In genomic region chr19:53768401-53768800, GRCh38 we compare ENCODE assay signal across 24 cellular contexts. TPM values are rescaled to one million over a fixed set of nuclear protein-coding genes. Genes with fewer than 3 reads are reported as not detected.
DNase-seq lines count a peak whose midpoint lies in the region; ATAC-seq, FAIRE-seq and TF ChIP-seq lines count a peak whose summit lies in the region.
"Had no signal": no experiment of that assay in that cellular context is flagged by ENCODE, and none has a peak within 500 bp of the region (broad histone marks: within the 10 kb centered on the region; RNA-seq: fewer than 3 reads in every experiment).

No MANE protein-coding gene starts in this region.

- peak overlapping the region; percentile 48 for H3K27ac Mint-ChIP-seq in WTC11
- H3K27ac Mint-ChIP-seq in activated T-helper 17 cell treated with anti-CD3 and anti-CD28 coated beads, Interleukin-2, amount 50 U/mL, for 72 hours, result no peak overlapping the region
- H3K27ac Mint-ChIP-seq: CD4-positive, CD25-positive, alpha-beta regulatory T cell had no signal

- H3K36me3 ChIP-seq in H7 (replicated peaks; ENCODE audit: control insufficient read depth, insufficient read depth, low read length), result no peaks in the 10 kb centered on the region
- no peaks in the 10 kb centered on the region for H3K36me3 ChIP-seq in kidney (ENCODE audit: control insufficient read depth in 1 of 2, insufficient read depth in 2 of 2, low read length in 2 of 2)
- H3K36me3 ChIP-seq: MG63 had no signal

- H3K27me3 Mint-ChIP-seq in WTC11 (ENCODE audit: low read depth), result no peaks in the 10 kb centered on the region; the same call in 1 of the 2 replicates
- H3K27me3 Mint-ChIP-seq in activated T-helper 17 cell treated with anti-CD3 and anti-CD28 coated beads, Interleukin-2, amount 50 U/mL, for 72 hours, result peaks cover 8% of the 10 kb centered on the region
- H3K27me3 Mint-ChIP-seq: CD4-positive, CD25-positive, alpha-beta regulatory T cell had no signal

- no peak overlapping the region for H3K4me3 Mint-ChIP-seq in WTC11
- H3K4me3 Mint-ChIP-seq in activated T-helper 17 cell treated with anti-CD3 and anti-CD28 coated beads, Interleukin-2, amount 50 U/mL, for 72 hours, result no peak overlapping the region
- H3K4me3 Mint-ChIP-seq: CD4-positive, CD25-positive, alpha-beta regulatory T cell had no signal

- no peaks in the 10 kb centered on the region for H3K9me3 Mint-ChIP-seq in WTC11
- H3K9me3 Mint-ChIP-seq in activated T-helper 17 cell treated with anti-CD3 and anti-CD28 coated beads, Interleukin-2, amount 50 U/mL, for 72 hours, result no peaks in the 10 kb centered on the region

- no peaks in the 10 kb centered on the region for H3K9me3 ChIP-seq in kidney (ENCODE audit: control insufficient read depth in 1 of 2, low read length in 2 of 2)
- H3K9me3 ChIP-seq: MG63 had no signal

- peaks cover 46% of the 10 kb centered on the region for H3K4me1 Mint-ChIP-seq in WTC11
- no peaks in the 10 kb centered on the region for H3K4me1 Mint-ChIP-seq in activated T-helper 17 cell treated with anti-CD3 and anti-CD28 coated beads, Interleukin-2, amount 50 U/mL, for 72 hours

- POLR2A ChIA-PET in WTC11 (lab: Charles Lee), result interaction anchor here (1.0 kb wide), 1 partner anchor 173 kb away, joined by 3 read pairs; no protein-coding TSS in a partner anchor

- TF ChIP-seq CTCF in WTC11 (IDR thresholded peaks at IDR 0.05) (no peak), kidney (IDR thresholded peaks at IDR 0.05; ENCODE audit: borderline replicate concordance, extremely low read depth, insufficient read depth) (no peak)

- no peak for FAIRE-seq in kidney (lab: Jason Lieb, UNC)
- FAIRE-seq: GM19239, HTR-8/SVneo had no signal

- no peaks in the 10 kb centered on the region for H3K36me3 Mint-ChIP-seq in WTC11
- no peaks in the 10 kb centered on the region for H3K36me3 Mint-ChIP-seq in activated T-helper 17 cell treated with anti-CD3 and anti-CD28 coated beads, Interleukin-2, amount 50 U/mL, for 72 hours (ENCODE audit: low read depth)
- H3K36me3 Mint-ChIP-seq: CD4-positive, CD25-positive, alpha-beta regulatory T cell had no signal

- no peak overlapping the region for H3K9ac ChIP-seq in kidney (ENCODE audit: low read length in 2 of 2)

- ATAC-seq in WTC11 (peak; percentile 28), GM21825 (IDR thresholded peaks at IDR 0.05; ENCODE audit: unreplicated experiment) (no peak)
- ATAC-seq in activated T-helper 17 cell treated with anti-CD3 and anti-CD28 coated beads, Interleukin-2, amount 50 U/mL, for 72 hours (replicated peaks), result no peak
- ATAC-seq: Panc1, SK-N-SH treated with all-trans-retinoic acid at 6 μM for 48 hours had no signal

- DNase-seq in H7 (peak; percentile 38), WTC11 (ENCODE audit: low spot score) (no peak), kidney (peak; percentile 58), posterior vena cava (ENCODE audit: low spot score) (peak; percentile 68), NCI-H1694 (lab: John Stamatoyannopoulos, UW) (no peak), SHP77 (lab: John Stamatoyannopoulos, UW) (no peak)
- DNase-seq: CD4-positive, CD25-positive, alpha-beta regulatory T cell; DMS79; HCEC 1CT; Kasumi-1; MG63; NCI-H1048; NCI-H1417 treated with DMSO at 0.1 percent for 48 hours; NCI-H187 treated with DMSO at 0.1 percent for 48 hours; NCI-H226; NCI-H510A treated with DMSO at 0.1 percent for 48 hours; NCI-H774 had no signal

- no peaks in the 10 kb centered on the region for H3K27me3 ChIP-seq in H7 (ENCODE audit: control insufficient read depth, insufficient read depth, low read length)

- H3K4me3 ChIP-seq in H7 (ENCODE audit: insufficient read depth, low read depth, low read length), result no peak overlapping the region
- no peak overlapping the region for H3K4me3 ChIP-seq in kidney (ENCODE audit: low read length in 2 of 2)
- H3K4me3 ChIP-seq: MG63 had no signal

- no peak overlapping the region for H3K27ac ChIP-seq in kidney (ENCODE audit: low read depth in 2 of 2, low read length in 2 of 2)

- CTCF ChIA-PET in WTC11 (lab: Charles Lee), result interaction anchor here (0.6 to 1.8 kb wide), 6 partner anchors 22 to 266 kb away, joined by 3 to 17 read pairs (median 4); no protein-coding TSS in a partner anchor

- no peaks in the 10 kb centered on the region for H3K4me1 ChIP-seq in kidney (ENCODE audit: control insufficient read depth in 1 of 2, insufficient read depth in 1 of 2, low read depth in 1 of 2, low read length in 2 of 2)

- intact Hi-C loops in kidney (cut with DNase I), result no loop called here
- intact Hi-C loops in posterior vena cava (cut with DNase I), result no loop called here

TF ChIP-seq in WTC11, 78 proteins besides CTCF, POLR2A, EP300 and RAD21 (continues in another document):
- TF ChIP-seq NFE2L1 (CRISPR knock-in tag; IDR thresholded peaks at IDR 0.05) (no peak), STAT6 (CRISPR knock-in tag; conservative IDR thresholded peaks at IDR 0.05; ENCODE audit: low read depth) (no peak), ZNF512 (CRISPR knock-in tag; IDR thresholded peaks at IDR 0.05; ENCODE audit: borderline replicate concordance) (no peak), ZBTB21 (CRISPR knock-in tag; IDR thresholded peaks at IDR 0.05; ENCODE audit: borderline replicate concordance) (no peak), E2F4 (CRISPR knock-in tag; IDR thresholded peaks at IDR 0.05; ENCODE audit: borderline replicate concordance, low read depth) (no peak), ZNF232 (CRISPR knock-in tag; IDR thresholded peaks at IDR 0.05) (no peak), PREB (CRISPR knock-in tag; IDR thresholded peaks at IDR 0.05; ENCODE audit: borderline replicate concordance) (no peak)

RNA-seq across cellular contexts. Expression of gene NLRP12, which starts 55.7 kb away (rescaled TPM):
- total RNA-seq in H7 (2014; rRNA removed; shearing (Covaris generic)), result 12.7 and 16.1 TPM in 2 replicates
- 4.7 to 5.6 TPM (median 4.9 TPM) in 3 replicates for total RNA-seq in WTC11 (2021)
- 1.1 TPM for total RNA-seq in kidney
- not detected for polyA plus RNA-seq in kidney (ENCODE audit: insufficient read depth, low read depth, low replicate concordance)
- total RNA-seq in posterior vena cava, result 1 to 10 TPM; 1.8 to 2.0 TPM
- total RNA-seq in activated T-helper 17 cell treated with anti-CD3 and anti-CD28 coated beads, Interleukin-2, amount 50 U/mL, for 72 hours, result not detected
- total RNA-seq: CD4-positive, CD25-positive, alpha-beta regulatory T cell had no signal
- polyA plus RNA-seq: BJ; CD4-positive, CD25-positive, alpha-beta regulatory T cell had no signal

Comparison
In these comparisons a context has a peak if more than half of its experiments do, and no peak if none do; other contexts are left out.
1. DNase-seq: peak in H7 (single experiment), kidney (single experiment) and posterior vena cava (single experiment); none in WTC11 (single experiment), NCI-H1694 (single experiment) and SHP77 (0 of 2).